In genomic region chr7:155959894-155960293, GRCh38 we compare ENCODE assay signal across 17 cellular contexts.
A peak's percentile ranks its signal among the peaks of the same experiment; 100 is the strongest.
DNase-seq lines count a peak whose midpoint lies in the region; ATAC-seq and TF ChIP-seq lines count a peak whose summit lies in the region.
"Had no signal": no experiment of that assay in that cellular context is flagged by ENCODE, and none has a peak within 500 bp of the region (broad histone marks: within the 10 kb centered on the region; RNA-seq: fewer than 3 reads in every experiment).

No MANE protein-coding gene starts in this region.

- 66 to 94% methylated on average over 8 to 13 of the region's 13 CpGs for WGBS in body of pancreas, 2 donors

- H3K9me3 ChIP-seq in MG63, result no peaks in the 10 kb centered on the region
- no peaks in the 10 kb centered on the region for H3K9me3 ChIP-seq in body of pancreas
- H3K9me3 ChIP-seq: vagina had no signal

- H3K4me3 ChIP-seq in MG63 (no peak overlapping the region), body of pancreas (no peak overlapping the region)
- H3K4me3 ChIP-seq: smooth muscle cell, vagina had no signal

- TF ChIP-seq POLR2A in body of pancreas (IDR thresholded peaks at IDR 0.05), result no peak

- H3K27ac ChIP-seq in body of pancreas, result no peak overlapping the region
- H3K27ac ChIP-seq: KMS-11, vagina had no signal

- DNase-seq in DMS153 treated with DMSO at 0.1 percent for 48 hours (lab: John Stamatoyannopoulos, UW; ENCODE audit: unreplicated experiment), result peak; percentile 20
- peak; percentile 59 for DNase-seq in MG63
- peak; percentile 70 for DNase-seq in RKO (ENCODE audit: low spot score)
- DNase-seq in left colon, result peak; percentile 76 to 82
- no peak for DNase-seq in inferior parietal cortex (ENCODE audit: extremely low spot score)
- no peak for DNase-seq in superior temporal gyrus (ENCODE audit: extremely low spot score)
- no peak for DNase-seq in body of pancreas
- DNase-seq: amygdala, DND-41, glutamatergic neuron, NCI-H2227 treated with DMSO at 0.1 percent for 48 hours had no signal

- H3K36me3 ChIP-seq in MG63, result no peaks in the 10 kb centered on the region
- no peaks in the 10 kb centered on the region for H3K36me3 ChIP-seq in body of pancreas (replicated peaks in 1 of 2; ENCODE audit: insufficient read depth in 1 of 2, low read depth in 2 of 2)
- H3K36me3 ChIP-seq: vagina had no signal

- no peak for TF ChIP-seq CTCF in body of pancreas (IDR thresholded peaks at IDR 0.05)

- no peaks in the 10 kb centered on the region for H3K27me3 ChIP-seq in MG63
- H3K27me3 ChIP-seq in body of pancreas, result no peaks in the 10 kb centered on the region
- H3K27me3 ChIP-seq: vagina had no signal

- intact Hi-C loops in left colon (cut with DNase I, micrococcal nuclease) (no loop called here), body of pancreas (cut with DNase I) (no loop called here)

- no peaks in the 10 kb centered on the region for H3K4me1 ChIP-seq in body of pancreas
- H3K4me1 ChIP-seq: vagina had no signal

- ATAC-seq in left colon (peak; percentile 83), GM18520 (IDR thresholded peaks at IDR 0.05; ENCODE audit: unreplicated experiment) (no peak), body of pancreas (no peak)
- ATAC-seq: SK-N-SH treated with all-trans-retinoic acid at 6 μM for 48 hours; stimulated activated memory B cell treated with anti-CD40 and anti-IgM and Interleukin-4, amounts not matched to agents 10 μg/mL and 1 μg/mL and 100 μg/mL, for 72 hours had no signal

Comparison
In these comparisons a context has a peak if more than half of its experiments do, and no peak if none do; other contexts are left out.
1. DNase-seq: peak in DMS153 treated with DMSO at 0.1 percent for 48 hours (single experiment), MG63 (single experiment), RKO (single experiment) and left colon (2 of 2); none in inferior parietal cortex (single experiment), superior temporal gyrus (single experiment) and body of pancreas (0 of 4).